Comparison of ENCODE assay signal across 13 cellular contexts in the genomic region with DNA sequence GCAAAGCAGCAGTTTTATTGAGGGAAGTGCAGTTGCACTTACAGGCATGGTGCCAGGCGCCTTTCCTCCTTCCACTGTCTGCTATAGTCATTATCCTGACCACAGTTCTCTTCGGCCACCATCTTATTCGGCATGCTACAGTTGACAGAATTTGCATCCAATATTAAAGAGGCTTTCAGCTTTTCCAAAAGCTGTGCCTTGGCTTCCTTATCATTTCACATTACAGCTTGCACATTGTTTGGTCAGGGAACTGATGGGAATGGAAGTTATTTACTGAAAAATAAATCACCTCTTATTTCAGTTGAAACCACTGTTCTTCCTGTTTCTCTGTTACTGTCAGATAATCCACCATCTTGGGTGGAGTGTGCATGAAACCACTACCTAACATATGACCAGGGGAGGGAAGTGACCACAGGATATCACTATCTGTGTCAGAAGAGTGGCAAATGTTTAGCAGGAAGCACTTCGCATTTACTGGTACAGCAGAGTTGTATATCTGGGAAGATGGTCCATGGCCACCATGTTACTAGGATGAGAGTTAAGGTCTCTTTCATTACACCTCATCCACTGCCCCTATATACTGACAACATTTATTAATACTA.
DNase-seq lines count a peak whose midpoint lies in the region; ATAC-seq and TF ChIP-seq lines count a peak whose summit lies in the region.
"Had no signal": no experiment of that assay in that cellular context is flagged by ENCODE, and none has a peak within 500 bp of the region (broad histone marks: within the 10 kb centered on the region; RNA-seq: fewer than 3 reads in every experiment).

No MANE protein-coding gene starts in this region.

- TF ChIP-seq CTCF in IMR-90 (conservative IDR thresholded peaks at IDR 0.05; ENCODE audit: low read depth, low read length) (no peak), upper lobe of right lung (IDR thresholded peaks at IDR 0.05) (no peak)

- peaks cover 47% of the 10 kb centered on the region for H3K4me1 Mint-ChIP-seq in activated naive CD8-positive, alpha-beta T cell treated with anti-CD3 and anti-CD28 coated beads, Interleukin-2, amount 50 U/mL, for 24 hours

- no peak overlapping the region for H2AFZ ChIP-seq in IMR-90 (replicated peaks; ENCODE audit: low read length, poor library complexity)

- TF ChIP-seq POLR2A in IMR-90 (IDR thresholded peaks at IDR 0.05; ENCODE audit: low read depth, low read length): no peak

- no peak overlapping the region for H3K56ac ChIP-seq in IMR-90 (ENCODE audit: extremely low read depth, insufficient read depth, low read length)

- H2BK20ac ChIP-seq in IMR-90 (ENCODE audit: low read depth, low read length): no peak overlapping the region

- peak overlapping the region; percentile 4; the same call in 1 of the 2 replicates for H2AK5ac ChIP-seq in IMR-90 (ENCODE audit: low read depth, low read length)

- in situ Hi-C loops in IMR-90 (cut with MboI; ENCODE audit: low sequenced_read_pairs): no loop called here

- H3K36me3 ChIP-seq in IMR-90 (ENCODE audit: control insufficient read depth, insufficient read depth, low read length) (no peaks in the 10 kb centered on the region), upper lobe of right lung (no peaks in the 10 kb centered on the region)

- no peaks in the 10 kb centered on the region for H3K79me1 ChIP-seq in IMR-90 (ENCODE audit: low read depth in 1 of 2, low read length in 2 of 2)

- H3K4me3 ChIP-seq in IMR-90 (ENCODE audit: insufficient read depth, low read depth, low read length): no peak overlapping the region
- no peak overlapping the region for H3K4me3 ChIP-seq in upper lobe of right lung
- H3K4me3 ChIP-seq: dorsolateral prefrontal cortex had no signal

- no peak overlapping the region for H2BK120ac ChIP-seq in IMR-90 (ENCODE audit: low read depth, low read length)

- no peak overlapping the region for H3K23ac ChIP-seq in IMR-90 (ENCODE audit: low read depth, low read length)

- H3K14ac ChIP-seq in IMR-90 (replicated peaks; ENCODE audit: low read depth, low read length): no peak overlapping the region

- no peaks in the 10 kb centered on the region for H3K9me3 ChIP-seq in IMR-90 (ENCODE audit: control insufficient read depth, insufficient read depth, low read length)
- H3K9me3 ChIP-seq in upper lobe of right lung: no peaks in the 10 kb centered on the region

- H2BK5ac ChIP-seq in IMR-90 (ENCODE audit: low read depth, low read length, poor library complexity, severe bottlenecking): no peak overlapping the region

- H2AK9ac ChIP-seq in IMR-90 (replicated peaks; ENCODE audit: low read depth, low read length, poor library complexity): no peak overlapping the region

- H3K36me3 Mint-ChIP-seq in activated naive CD8-positive, alpha-beta T cell treated with anti-CD3 and anti-CD28 coated beads, Interleukin-2, amount 50 U/mL, for 24 hours (ENCODE audit: low read depth): no peaks in the 10 kb centered on the region

- no peak overlapping the region for H3K4ac ChIP-seq in IMR-90 (ENCODE audit: low read depth, low read length)

- H3K4me1 ChIP-seq in IMR-90 (ENCODE audit: control insufficient read depth, insufficient read depth, low read length): peaks cover 2% of the 10 kb centered on the region; the same call in 1 of the 2 replicates
- peaks cover 14% of the 10 kb centered on the region for H3K4me1 ChIP-seq in upper lobe of right lung

- no peak for TF ChIP-seq RAD21 in IMR-90 (IDR thresholded peaks at IDR 0.05; ENCODE audit: low read length)

- dilution Hi-C loops in IMR-90 (cut with HindIII; ENCODE audit: low sequenced_read_pairs, unreplicated experiment): no loop called here

- no peak overlapping the region for H2BK15ac ChIP-seq in IMR-90 (ENCODE audit: low read depth, low read length)

- CTCF ChIA-PET in IMR-90 (lab: Yijun Ruan, JAX): no interaction called here

- no peak overlapping the region for H4K5ac ChIP-seq in IMR-90 (ENCODE audit: low read depth, low read length)

- DNase-seq in Right ventricle myocardium superior (peak; percentile 61), cardiac septum (ENCODE audit: low spot score) (no peak), IMR-90 (no peak), upper lobe of right lung (no peak), NCI-H345 (lab: John Stamatoyannopoulos, UW) (no peak)
- no peak for DNase-seq in activated naive CD8-positive, alpha-beta T cell treated with anti-CD3 and anti-CD28 coated beads, Interleukin-2, amount 50 U/mL, for 24 hours
- no peak for DNase-seq in activated CD8-positive, alpha-beta memory T cell treated with anti-CD3 and anti-CD28 coated beads, Interleukin-2, amount 50 U/mL, for 4 hours
- DNase-seq: activated naive CD4-positive, alpha-beta T cell treated with anti-CD3 and anti-CD28 coated beads, Interleukin-2, amount 50 U/mL, for 16 hours; C1 segment of cervical spinal cord; dorsolateral prefrontal cortex; Karpas-422; NCI-H748 treated with DMSO at 0.1 percent for 48 hours had no signal

- H4K20me1 ChIP-seq in IMR-90 (ENCODE audit: insufficient read depth, low read length): no peaks in the 10 kb centered on the region

- no peak overlapping the region for H4K91ac ChIP-seq in IMR-90 (ENCODE audit: insufficient read depth, low read depth, low read length)

- no CpG with 5 or more reads among the region's 4 CpGs for WGBS in IMR-90 (ENCODE audit: extremely low coverage in 2 of 2, insufficient read length in 1 of 2), 2 experiments

- intact Hi-C loops in Right ventricle myocardium superior (cut with DNase I): no loop called here
- intact Hi-C loops in cardiac septum (cut with DNase I): no loop called here
- intact Hi-C loops in IMR-90 (cut with micrococcal nuclease): no loop called here
- intact Hi-C loops in upper lobe of right lung (cut with DNase I): no loop called here

- no peak overlapping the region for H3K4me3 Mint-ChIP-seq in activated naive CD8-positive, alpha-beta T cell treated with anti-CD3 and anti-CD28 coated beads, Interleukin-2, amount 50 U/mL, for 24 hours

- H3K27me3 Mint-ChIP-seq in activated naive CD8-positive, alpha-beta T cell treated with anti-CD3 and anti-CD28 coated beads, Interleukin-2, amount 50 U/mL, for 24 hours: peaks cover 2% of the 10 kb centered on the region

- no peak overlapping the region for H3K4me2 ChIP-seq in IMR-90 (ENCODE audit: low read depth, low read length)

- no peaks in the 10 kb centered on the region for H3K27me3 ChIP-seq in IMR-90 (ENCODE audit: control insufficient read depth, insufficient read depth, low read length)
- no peaks in the 10 kb centered on the region for H3K27me3 ChIP-seq in upper lobe of right lung
- H3K27me3 ChIP-seq: dorsolateral prefrontal cortex had no signal

- no peak overlapping the region for H3K9ac ChIP-seq in IMR-90 (ENCODE audit: low read depth, low read length)

- H3K27ac ChIP-seq in IMR-90 (ENCODE audit: insufficient read depth, low read length): no peak overlapping the region
- peak overlapping the region; percentile 26 for H3K27ac ChIP-seq in upper lobe of right lung

- H3K9me3 Mint-ChIP-seq in activated naive CD8-positive, alpha-beta T cell treated with anti-CD3 and anti-CD28 coated beads, Interleukin-2, amount 50 U/mL, for 24 hours: no peaks in the 10 kb centered on the region

- no peaks in the 10 kb centered on the region; the same call in 1 of the 2 replicates for H3K9me1 ChIP-seq in IMR-90 (ENCODE audit: insufficient read depth, low read length)

- ATAC-seq in Right ventricle myocardium superior (ENCODE audit: poor library complexity) (peak; percentile 71), IMR-90 (ENCODE audit: low read depth) (no peak), upper lobe of right lung (peak; percentile 82), GM18870 (IDR thresholded peaks at IDR 0.05; ENCODE audit: unreplicated experiment) (no peak)
- ATAC-seq in activated naive CD8-positive, alpha-beta T cell treated with anti-CD3 and anti-CD28 coated beads, Interleukin-2, amount 50 U/mL, for 24 hours: no peak

- no TSS peak for BruUV-seq in IMR-90 (replicated peaks; lab: Mats Ljungman, UMichigan)

- peak overlapping the region; percentile 38 for H3K27ac Mint-ChIP-seq in activated naive CD8-positive, alpha-beta T cell treated with anti-CD3 and anti-CD28 coated beads, Interleukin-2, amount 50 U/mL, for 24 hours

- no peak overlapping the region for H4K8ac ChIP-seq in IMR-90 (ENCODE audit: low read depth in 2 of 2, low read length in 2 of 2)

- H3K18ac ChIP-seq in IMR-90 (ENCODE audit: low read depth, low read length): no peak overlapping the region

- POLR2A ChIA-PET in IMR-90 (lab: Charles Lee; ENCODE audit: unreplicated experiment): no interaction called here

TF ChIP-seq in IMR-90, 13 proteins besides CTCF, POLR2A, EP300 and RAD21:
- TF ChIP-seq RFX5 (IDR thresholded peaks at IDR 0.05; ENCODE audit: low read depth, low read length) (no peak), SMC3 (IDR thresholded peaks at IDR 0.05; ENCODE audit: low read depth, low read length) (no peak), BHLHE40 (IDR thresholded peaks at IDR 0.05; ENCODE audit: low read depth, low read length) (no peak), FOS (IDR thresholded peaks at IDR 0.05; ENCODE audit: low read depth, low read length) (no peak)
- TF ChIP-seq, protein P1, sequence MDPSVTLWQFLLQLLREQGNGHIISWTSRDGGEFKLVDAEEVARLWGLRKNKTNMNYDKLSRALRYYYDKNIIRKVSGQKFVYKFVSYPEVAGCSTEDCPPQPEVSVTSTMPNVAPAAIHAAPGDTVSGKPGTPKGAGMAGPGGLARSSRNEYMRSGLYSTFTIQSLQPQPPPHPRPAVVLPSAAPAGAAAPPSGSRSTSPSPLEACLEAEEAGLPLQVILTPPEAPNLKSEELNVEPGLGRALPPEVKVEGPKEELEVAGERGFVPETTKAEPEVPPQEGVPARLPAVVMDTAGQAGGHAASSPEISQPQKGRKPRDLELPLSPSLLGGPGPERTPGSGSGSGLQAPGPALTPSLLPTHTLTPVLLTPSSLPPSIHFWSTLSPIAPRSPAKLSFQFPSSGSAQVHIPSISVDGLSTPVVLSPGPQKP (IDR thresholded peaks at IDR 0.05; ENCODE audit: borderline replicate concordance, low read depth, low read length): no peak

Comparison
In these comparisons a context has a peak if more than half of its experiments do, and no peak if none do; other contexts are left out.
1. ATAC-seq: peak in Right ventricle myocardium superior (single experiment) and upper lobe of right lung (single experiment); none in IMR-90 (single experiment), activated naive CD8-positive, alpha-beta T cell treated with anti-CD3 and anti-CD28 coated beads, Interleukin-2, amount 50 U/mL, for 24 hours (single experiment) and GM18870 (single experiment).